In the genomic region with DNA sequence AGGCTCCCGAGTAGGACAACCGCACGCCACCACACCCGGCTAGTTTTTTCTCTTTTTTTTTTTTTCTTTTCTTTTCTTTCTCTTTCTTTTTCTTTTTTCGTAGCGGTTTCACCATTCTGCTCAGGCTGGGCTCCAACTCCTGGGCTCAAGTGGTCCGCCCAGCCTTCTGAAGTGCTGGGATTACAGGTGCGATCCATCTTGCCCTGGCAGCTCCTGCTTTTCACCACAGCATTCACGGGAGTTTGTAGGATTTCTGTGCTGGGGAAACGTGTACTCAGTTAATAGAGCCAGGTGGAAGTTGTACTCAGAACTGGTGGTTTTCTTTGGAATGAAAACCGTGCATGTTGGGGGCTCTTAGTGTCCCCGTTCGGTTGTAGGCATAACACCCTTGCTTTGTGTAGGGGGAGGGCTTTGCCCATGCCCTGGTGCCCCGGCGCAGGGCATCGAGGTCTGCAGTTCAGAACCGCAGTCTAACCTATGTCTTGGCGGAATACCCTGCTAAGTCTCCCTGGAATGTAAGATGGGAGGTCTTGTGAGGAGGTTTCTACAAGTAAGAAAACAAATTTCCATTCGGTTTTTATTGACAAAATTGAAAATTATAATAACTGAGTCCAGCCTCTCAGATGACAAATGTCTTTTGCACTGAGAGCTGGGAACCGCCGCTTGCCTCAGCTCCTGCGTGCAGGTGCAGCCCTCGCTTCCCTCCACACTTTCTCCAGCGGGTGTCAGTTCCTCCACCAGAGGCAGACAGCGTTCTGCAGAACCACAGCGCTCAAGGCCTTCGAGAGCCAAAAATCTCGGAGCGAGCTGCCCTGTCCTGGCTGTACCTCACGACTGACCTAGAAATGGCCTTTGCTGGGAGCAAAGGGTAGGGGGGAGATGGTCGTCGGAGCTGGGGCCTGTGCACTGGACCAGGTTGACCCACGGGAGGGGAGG, we compare ENCODE assay signal across 8 cellular contexts. TPM values are rescaled to one million over a fixed set of nuclear protein-coding genes. Genes with fewer than 3 reads are reported as not detected.
DNase-seq lines count a peak whose midpoint lies in the region; ATAC-seq lines count a peak whose summit lies in the region.
"Not testable (repeated sequence)": the region's sequence is repeated elsewhere in the genome, so short reads cannot be mapped to it uniquely, and the experiment has no call there.

No MANE protein-coding gene starts in this region.

- H3K27ac Mint-ChIP-seq in T-helper 17 cell, result peak overlapping the region; percentile 95

- H4K20me1 ChIP-seq in BLaER1, result not testable (repeated sequence)

- not testable (repeated sequence) for H3K9ac ChIP-seq in BLaER1

- not testable (repeated sequence) for H3K36me3 Mint-ChIP-seq in T-helper 17 cell (ENCODE audit: low read depth)

- ATAC-seq in GM21526 (IDR thresholded peaks at IDR 0.05; ENCODE audit: low FRiP score, unreplicated experiment), result peak; percentile 11
- ATAC-seq in HG03432 (IDR thresholded peaks at IDR 0.05; ENCODE audit: unreplicated experiment), result peak; percentile 3
- peak; percentile 29 for ATAC-seq in T-helper 17 cell

- H3K27ac ChIP-seq in BLaER1; mesodermal cell (ENCODE audit: low read depth, low read length, severe bottlenecking): not testable (repeated sequence)
- peak overlapping the region; percentile 83 to 87 for H3K27ac ChIP-seq in esophagus (ENCODE audit: low read depth in 2 of 2, low read length in 1 of 2)

- WGBS in esophagus, 2 donors, result 16 to 21% methylated on average over 19 to 25 of the region's 33 CpGs
- WGBS in mesodermal cell (ENCODE audit: insufficient coverage in 2 of 2), 2 experiments, result 42% methylated on average over 4 of the region's 33 CpGs; no CpG with 5 or more reads in 1 of the 2 experiments

- H3K4me2 ChIP-seq in BLaER1, result peak overlapping the region; percentile 34; the same call in 1 of the 2 replicates

- peak overlapping the region; percentile 86 for H3K4me3 Mint-ChIP-seq in T-helper 17 cell

- H3K36me3 ChIP-seq in BLaER1; esophagus (ENCODE audit: control insufficient read depth in 2 of 2, insufficient read depth in 2 of 2, low read length in 1 of 2); mesodermal cell (ENCODE audit: control insufficient read depth, insufficient read depth, low read length): not testable (repeated sequence)

- H3K4me1 ChIP-seq in BLaER1; esophagus (ENCODE audit: control insufficient read depth in 2 of 2, insufficient read depth in 2 of 2, low read length in 1 of 2); mesodermal cell (ENCODE audit: control insufficient read depth, insufficient read depth, low read length, poor library complexity, severe bottlenecking): not testable (repeated sequence)

- H3K4me1 Mint-ChIP-seq in T-helper 17 cell, result not testable (repeated sequence)

- H3K27me3 Mint-ChIP-seq in T-helper 17 cell, result not testable (repeated sequence)

- H3K4me3 ChIP-seq in BLaER1, result not testable (repeated sequence)
- H3K4me3 ChIP-seq in esophagus (ENCODE audit: low read depth in 1 of 2, low read length in 2 of 2), result peak overlapping the region; percentile 43 to 52
- peak overlapping the region; percentile 22 for H3K4me3 ChIP-seq in mesodermal cell (ENCODE audit: extremely low read depth, insufficient read depth, low read length, poor library complexity, severe bottlenecking)

- H3K27me3 ChIP-seq in BLaER1; esophagus (ENCODE audit: control insufficient read depth in 1 of 2, insufficient read depth in 2 of 2, low read length in 2 of 2): not testable (repeated sequence)

- DNase-seq in T-helper 17 cell (peak in 1 of 3 donors; percentile 10), activated gamma-delta T cell treated with Interleukin-2 at 50 U/mL for 16 hours (peak; percentile 8)
- DNase-seq in stimulated activated CD4-positive, alpha-beta T cell treated with anti-CD3 and anti-CD28 coated beads, Interleukin-1b, Interleukin-23, amount 100 ng/mL, for 48 hours, result peak; percentile 46

- H3K9me3 ChIP-seq in BLaER1; T-helper 17 cell (ENCODE audit: control insufficient read depth, low read length, poor library complexity, severe bottlenecking); esophagus (ENCODE audit: control insufficient read depth in 2 of 2, insufficient read depth in 1 of 2, low read depth in 1 of 2, low read length in 1 of 2); mesodermal cell (ENCODE audit: control insufficient read depth, low read length): not testable (repeated sequence)

RNA-seq across cellular contexts. Expression of gene PPIAL4D, which starts 40.0 kb away (rescaled TPM):
- total RNA-seq in T-helper 17 cell, result not detected
- polyA plus RNA-seq in esophagus, result not detected
- polyA plus RNA-seq in mesodermal cell (2013, experiment 1 of 2), result not detected
- polyA plus RNA-seq in mesodermal cell (2013, experiment 2 of 2), result not detected
